Comparison of ENCODE assay signal across 23 cellular contexts in the genomic region with DNA sequence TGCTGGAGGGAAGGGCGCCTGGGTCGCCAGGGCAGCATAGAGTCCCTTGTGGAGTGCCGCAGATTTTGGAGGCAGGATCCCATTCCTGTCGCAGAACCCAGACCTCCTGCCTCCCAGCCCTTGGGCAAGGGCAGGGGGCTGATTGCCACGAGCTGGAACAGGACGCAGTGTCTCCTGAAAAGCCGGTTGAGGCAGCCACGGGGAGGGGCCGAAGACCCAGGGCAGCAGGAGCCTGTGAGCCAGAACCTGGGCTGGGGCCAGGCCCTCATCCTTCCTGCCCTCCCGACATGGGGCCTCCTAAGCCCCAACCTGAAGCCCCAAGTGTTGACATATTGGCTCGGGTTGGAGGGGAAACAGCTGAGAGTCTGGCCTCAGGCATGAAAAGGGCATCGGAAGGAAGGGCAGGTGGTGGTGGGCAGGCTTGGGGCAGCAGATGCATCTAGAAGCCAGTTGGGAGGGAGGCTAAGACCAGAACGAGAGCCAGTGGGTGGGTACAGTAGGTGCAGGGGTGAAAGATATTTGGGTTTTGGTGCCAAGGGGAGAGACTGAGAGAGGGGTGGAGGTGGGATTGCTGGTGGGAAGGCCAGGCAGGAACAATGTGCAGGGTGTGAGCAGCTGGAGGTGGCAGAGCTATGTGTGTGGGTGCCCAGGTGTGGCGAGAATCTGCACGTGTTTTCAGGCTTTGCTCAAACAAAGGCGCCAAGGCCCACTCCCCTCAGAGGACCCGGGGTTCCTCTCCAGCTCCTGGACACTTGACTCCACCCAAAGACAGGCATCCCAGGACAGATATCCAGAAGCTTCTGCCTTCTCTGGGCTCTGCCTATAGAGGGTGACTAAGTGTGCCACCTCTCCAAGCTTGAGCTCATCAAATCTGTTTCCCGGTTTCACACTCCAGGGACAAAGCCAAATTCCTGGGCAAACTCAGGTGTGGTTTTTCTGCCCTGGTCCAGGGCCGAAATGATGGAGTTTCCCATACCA. TPM values are rescaled to one million over a fixed set of nuclear protein-coding genes. Genes with fewer than 3 reads are reported as not detected.
DNase-seq lines count a peak whose midpoint lies in the region; ATAC-seq lines count a peak whose summit lies in the region.
"Had no signal": no experiment of that assay in that cellular context is flagged by ENCODE, and none has a peak within 500 bp of the region (broad histone marks: within the 10 kb centered on the region; RNA-seq: fewer than 3 reads in every experiment).

No MANE protein-coding gene starts in this region.

- H3K4me1 Mint-ChIP-seq in activated T-cell treated with anti-CD3 and anti-CD28 coated beads, Interleukin-2, amount 50 U/mL, for 24 hours (ENCODE audit: low read depth), result peaks cover 8% of the 10 kb centered on the region
- H3K4me1 Mint-ChIP-seq in activated CD4-positive, alpha-beta T cell treated with anti-CD3 and anti-CD28 coated beads for 36 hours, result peaks cover 10% of the 10 kb centered on the region

- no peak overlapping the region for H3K27ac Mint-ChIP-seq in activated T-cell treated with anti-CD3 and anti-CD28 coated beads, Interleukin-2, amount 50 U/mL, for 24 hours
- no peak overlapping the region for H3K27ac Mint-ChIP-seq in activated CD4-positive, alpha-beta T cell treated with anti-CD3 and anti-CD28 coated beads for 36 hours
- H3K27ac Mint-ChIP-seq: CD4-positive, alpha-beta memory T cell had no signal

- H3K27me3 ChIP-seq in esophagus (ENCODE audit: control insufficient read depth in 1 of 2, insufficient read depth in 2 of 2, low read length in 2 of 2), result peaks cover 0 to 3% of the 10 kb centered on the region in 2 donors

- WGBS in esophagus, 2 donors, result 36 to 42% methylated on average over 19 of the region's 19 CpGs

- H3K27ac ChIP-seq in esophagus (ENCODE audit: low read depth in 2 of 2, low read length in 1 of 2) (peak overlapping the region; percentile 71 to 91), skin epidermis (peak overlapping the region in 15 of 21 experiments; percentile 0 to 80 (median 61))
- H3K27ac ChIP-seq: PC-9, RWPE1 had no signal

- peaks cover 3 to 25% of the 10 kb centered on the region in 2 donors for H3K4me1 ChIP-seq in esophagus (ENCODE audit: control insufficient read depth in 2 of 2, insufficient read depth in 2 of 2, low read length in 1 of 2)
- H3K4me1 ChIP-seq: BE2C had no signal

- CTCF ChIA-PET in activated CD4-positive, alpha-beta T cell treated with anti-CD3 and anti-CD28 coated beads for 36 hours (lab: Charles Lee), result interaction anchor here (0.8 to 0.9 kb wide), 2 partner anchors 15 to 37 kb away, joined by 3 to 4 read pairs; no protein-coding TSS in a partner anchor

- peaks cover 63% of the 10 kb centered on the region for H3K27me3 Mint-ChIP-seq in activated T-cell treated with anti-CD3 and anti-CD28 coated beads, Interleukin-2, amount 50 U/mL, for 24 hours
- H3K27me3 Mint-ChIP-seq in activated CD4-positive, alpha-beta T cell treated with anti-CD3 and anti-CD28 coated beads for 36 hours, result peaks cover 33% of the 10 kb centered on the region

- H3K4me3 Mint-ChIP-seq in activated T-cell treated with anti-CD3 and anti-CD28 coated beads, Interleukin-2, amount 50 U/mL, for 24 hours, result no peak overlapping the region
- no peak overlapping the region for H3K4me3 Mint-ChIP-seq in activated CD4-positive, alpha-beta T cell treated with anti-CD3 and anti-CD28 coated beads for 36 hours
- H3K4me3 Mint-ChIP-seq: CD4-positive, alpha-beta memory T cell had no signal

- H3K36me3 Mint-ChIP-seq in activated T-cell treated with anti-CD3 and anti-CD28 coated beads, Interleukin-2, amount 50 U/mL, for 24 hours (ENCODE audit: low read depth), result no peaks in the 10 kb centered on the region
- H3K36me3 Mint-ChIP-seq in activated CD4-positive, alpha-beta T cell treated with anti-CD3 and anti-CD28 coated beads for 36 hours (ENCODE audit: low read depth), result no peaks in the 10 kb centered on the region
- H3K36me3 Mint-ChIP-seq: CD4-positive, alpha-beta memory T cell had no signal

- H3K9me3 Mint-ChIP-seq in activated T-cell treated with anti-CD3 and anti-CD28 coated beads, Interleukin-2, amount 50 U/mL, for 24 hours, result no peaks in the 10 kb centered on the region
- H3K9me3 Mint-ChIP-seq in activated CD4-positive, alpha-beta T cell treated with anti-CD3 and anti-CD28 coated beads for 36 hours (ENCODE audit: low read depth), result no peaks in the 10 kb centered on the region
- H3K9me3 Mint-ChIP-seq: CD4-positive, alpha-beta memory T cell had no signal

- DNase-seq in COLO668 (lab: John Stamatoyannopoulos, UW; ENCODE audit: unreplicated experiment) (peak; percentile 41), NCI-H69 (lab: John Stamatoyannopoulos, UW) (peak; percentile 41)
- DNase-seq in activated T-cell treated with anti-CD3 and anti-CD28 coated beads, Interleukin-2, amount 50 U/mL, for 24 hours, result no peak
- no peak for DNase-seq in activated CD4-positive, alpha-beta T cell treated with anti-CD3 and anti-CD28 coated beads for 36 hours
- DNase-seq: BE2C; Calu3; CD4-positive, alpha-beta memory T cell; DMS153; GDM1; Kasumi-1; NCI-H187; NCI-H446 treated with DMSO at 0.1 percent for 48 hours; NCI-H526 treated with DMSO at 0.1 percent for 48 hours; PC-9; SIG-M5; SK-N-SH had no signal

- H3K36me3 ChIP-seq in esophagus (ENCODE audit: control insufficient read depth in 2 of 2, insufficient read depth in 2 of 2, low read length in 1 of 2), result peaks cover 0 to 4% of the 10 kb centered on the region in 2 donors
- H3K36me3 ChIP-seq: BE2C had no signal

- intact Hi-C loops in activated CD4-positive, alpha-beta T cell treated with anti-CD3 and anti-CD28 coated beads for 36 hours (cut with DNase I, micrococcal nuclease), result no loop called here

- POLR2A ChIA-PET in activated CD4-positive, alpha-beta T cell treated with anti-CD3 and anti-CD28 coated beads for 36 hours (lab: Charles Lee), result no interaction called here

- H3K9me3 ChIP-seq in esophagus (ENCODE audit: control insufficient read depth in 2 of 2, insufficient read depth in 1 of 2, low read depth in 1 of 2, low read length in 1 of 2), result peaks cover 0 to 4% of the 10 kb centered on the region in 2 donors
- H3K9me3 ChIP-seq: BE2C, SK-N-SH had no signal

- H3K4me3 ChIP-seq in esophagus (ENCODE audit: low read depth in 1 of 2, low read length in 2 of 2) (no peak overlapping the region), skin epidermis (no peak overlapping the region)
- H3K4me3 ChIP-seq: PC-9 had no signal

- no peak for ATAC-seq in HG03196 (IDR thresholded peaks at IDR 0.05; ENCODE audit: unreplicated experiment)
- no peak for ATAC-seq in activated CD4-positive, alpha-beta T cell treated with anti-CD3 and anti-CD28 coated beads for 36 hours

RNA-seq across cellular contexts. Expression of a gene that starts 1.4 kb away (rescaled TPM):
- polyA plus RNA-seq in esophagus, result 1,000 to 10,000 TPM in 1 of 2 donors, 100 to 1,000 TPM in 1; 453 to 1,191 TPM
- not detected for total RNA-seq in activated CD4-positive, alpha-beta T cell treated with anti-CD3 and anti-CD28 coated beads for 36 hours
- total RNA-seq: A673; Calu3; CD4-positive, alpha-beta memory T cell; MCF 10A had no signal
- polyA plus RNA-seq: CD4-positive, alpha-beta memory T cell had no signal

RNA-seq across cellular contexts. Expression of a gene that starts 3.7 kb away (rescaled TPM):
- polyA plus RNA-seq in esophagus, result not detected
- total RNA-seq in activated CD4-positive, alpha-beta T cell treated with anti-CD3 and anti-CD28 coated beads for 36 hours, result not detected
- total RNA-seq: A673; Calu3; CD4-positive, alpha-beta memory T cell; H4; MCF 10A; PC-9 had no signal
- polyA plus RNA-seq: CD4-positive, alpha-beta memory T cell; SK-N-SH had no signal

RNA-seq across cellular contexts. Expression of a gene that starts 15.9 kb away (rescaled TPM):
- 100 to 1,000 TPM in 1 of 2 donors, 10 to 100 TPM in 1; 61.7 to 145 TPM for polyA plus RNA-seq in esophagus
- total RNA-seq in activated CD4-positive, alpha-beta T cell treated with anti-CD3 and anti-CD28 coated beads for 36 hours, result 10 to 100 TPM; 73.1 to 73.8 TPM

RNA-seq across cellular contexts. Expression of a gene that starts 16.1 kb away (rescaled TPM):
- 100 to 1,000 TPM; 223 to 315 TPM for polyA plus RNA-seq in esophagus
- 1 to 10 TPM; 1.1 to 1.3 TPM for total RNA-seq in activated CD4-positive, alpha-beta T cell treated with anti-CD3 and anti-CD28 coated beads for 36 hours
- total RNA-seq: A673 had no signal
- polyA plus RNA-seq: SK-N-SH had no signal

RNA-seq across cellular contexts. Expression of a gene that starts 33.9 kb away (rescaled TPM):
- polyA plus RNA-seq in esophagus, result under 1 TPM; 0.02 to 0.12 TPM
- not detected for total RNA-seq in activated CD4-positive, alpha-beta T cell treated with anti-CD3 and anti-CD28 coated beads for 36 hours
- total RNA-seq: A673; Calu3; CD4-positive, alpha-beta memory T cell; H4; MCF 10A; PC-9 had no signal
- polyA plus RNA-seq: CD4-positive, alpha-beta memory T cell; SK-N-SH had no signal

Comparison
In these comparisons a context has a peak if more than half of its experiments do, and no peak if none do; other contexts are left out.
1. DNase-seq: peak in COLO668 (single experiment) and NCI-H69 (single experiment); none in activated T-cell treated with anti-CD3 and anti-CD28 coated beads, Interleukin-2, amount 50 U/mL, for 24 hours (single experiment) and activated CD4-positive, alpha-beta T cell treated with anti-CD3 and anti-CD28 coated beads for 36 hours (single experiment).